Comparison of ENCODE assay signal across 18 cellular contexts in genomic region chr17:63444457-63444856, GRCh38. TPM values are rescaled to one million over a fixed set of nuclear protein-coding genes. Genes with fewer than 3 reads are reported as not detected.
DNase-seq lines count a peak whose midpoint lies in the region; ATAC-seq and TF ChIP-seq lines count a peak whose summit lies in the region.
"Had no signal": no experiment of that assay in that cellular context is flagged by ENCODE, and none has a peak within 500 bp of the region (broad histone marks: within the 10 kb centered on the region; RNA-seq: fewer than 3 reads in every experiment).

No MANE protein-coding gene starts in this region.

- no peaks in the 10 kb centered on the region for H3K36me3 Mint-ChIP-seq in CD4-positive, CD25-positive, alpha-beta regulatory T cell
- H3K36me3 Mint-ChIP-seq in HFFc6 (ENCODE audit: low read depth) (no peaks in the 10 kb centered on the region), neural crest cell (ENCODE audit: low read depth) (no peaks in the 10 kb centered on the region)
- no peaks in the 10 kb centered on the region for H3K36me3 Mint-ChIP-seq in dendritic cell treated with granulocyte-macrophage colony-stimulating factor and Interleukin-4, amounts not matched to agents 40 ng/mL and 50 ng/mL, for 4 days (ENCODE audit: low read depth)

- no peak overlapping the region for H3K27ac ChIP-seq in CD4-positive, CD25-positive, alpha-beta regulatory T cell (ENCODE audit: insufficient read depth, low read length, poor library complexity, severe bottlenecking)
- H3K27ac ChIP-seq: BLaER1 treated with 17β-estradiol and CSF1 and Interleukin-3, amounts not matched to agents 10 nM and 100 nM had no signal

- no peaks in the 10 kb centered on the region for H3K36me3 ChIP-seq in CD4-positive, CD25-positive, alpha-beta regulatory T cell (ENCODE audit: control insufficient read depth, insufficient read depth, low read length)
- H3K36me3 ChIP-seq: BLaER1 treated with 17β-estradiol and CSF1 and Interleukin-3, amounts not matched to agents 10 nM and 100 nM had no signal

- no peaks in the 10 kb centered on the region for H3K9me3 Mint-ChIP-seq in CD4-positive, CD25-positive, alpha-beta regulatory T cell
- H3K9me3 Mint-ChIP-seq in HFFc6 (no peaks in the 10 kb centered on the region), neural crest cell (no peaks in the 10 kb centered on the region)
- H3K9me3 Mint-ChIP-seq in dendritic cell treated with granulocyte-macrophage colony-stimulating factor and Interleukin-4, amounts not matched to agents 40 ng/mL and 50 ng/mL, for 4 days, result no peaks in the 10 kb centered on the region

- H3K4me1 ChIP-seq in CD4-positive, CD25-positive, alpha-beta regulatory T cell (ENCODE audit: control insufficient read depth, insufficient read depth, low read length, poor library complexity, severe bottlenecking), result peaks cover 26% of the 10 kb centered on the region

- H3K4me3 Mint-ChIP-seq in CD4-positive, CD25-positive, alpha-beta regulatory T cell, result peak overlapping the region in 3 of 4 donors; percentile 43 to 76 (median 75)
- peak overlapping the region; percentile 57; the same call in 1 of the 2 replicates for H3K4me3 Mint-ChIP-seq in HFFc6
- H3K4me3 Mint-ChIP-seq in dendritic cell treated with granulocyte-macrophage colony-stimulating factor and Interleukin-4, amounts not matched to agents 40 ng/mL and 50 ng/mL, for 4 days, result no peak overlapping the region
- H3K4me3 Mint-ChIP-seq in neural crest cell, result peak overlapping the region; percentile 78

- H3K27me3 Mint-ChIP-seq in CD4-positive, CD25-positive, alpha-beta regulatory T cell, result peaks cover 34% of the 10 kb centered on the region
- peaks cover 7% of the 10 kb centered on the region for H3K27me3 Mint-ChIP-seq in HFFc6 (ENCODE audit: insufficient read depth)
- H3K27me3 Mint-ChIP-seq in dendritic cell treated with granulocyte-macrophage colony-stimulating factor and Interleukin-4, amounts not matched to agents 40 ng/mL and 50 ng/mL, for 4 days, result peaks cover 9% of the 10 kb centered on the region
- H3K27me3 Mint-ChIP-seq in neural crest cell (ENCODE audit: low read depth), result peaks cover 13% of the 10 kb centered on the region

- H3K9me3 ChIP-seq in CD4-positive, CD25-positive, alpha-beta regulatory T cell (ENCODE audit: control insufficient read depth in 2 of 2, low read length in 2 of 2), result no peaks in the 10 kb centered on the region
- H3K9me3 ChIP-seq: BLaER1 treated with 17β-estradiol and CSF1 and Interleukin-3, amounts not matched to agents 10 nM and 100 nM had no signal

- peak overlapping the region in 1 of 3 donors; percentile 76 for H3K27ac Mint-ChIP-seq in CD4-positive, CD25-positive, alpha-beta regulatory T cell
- H3K27ac Mint-ChIP-seq in HFFc6 (no peak overlapping the region), neural crest cell (ENCODE audit: unreplicated experiment) (no peak overlapping the region)
- H3K27ac Mint-ChIP-seq in dendritic cell treated with granulocyte-macrophage colony-stimulating factor and Interleukin-4, amounts not matched to agents 40 ng/mL and 50 ng/mL, for 4 days, result peak overlapping the region; percentile 85

- TF ChIP-seq CTCF in HFFc6 (IDR thresholded peaks at IDR 0.05), result no peak
- no peak for TF ChIP-seq CTCF in neural crest cell (conservative IDR thresholded peaks at IDR 0.05)

- no peak for DNase-seq in CD4-positive, CD25-positive, alpha-beta regulatory T cell
- DNase-seq in HFFc6 (no peak), neural crest cell (ENCODE audit: low read depth, low spot score) (no peak), CD1c-positive myeloid dendritic cell (ENCODE audit: extremely low spot score) (no peak), NCI-H2081 (lab: John Stamatoyannopoulos, UW) (no peak), NCI-H187 treated with DMSO at 0.1 percent for 48 hours (lab: John Stamatoyannopoulos, UW) (no peak), left lobe of liver (ENCODE audit: low spot score) (no peak)
- DNase-seq: activated naive CD4-positive, alpha-beta T cell; foreskin fibroblast; H7; NCI-H1092; NCI-H2171 treated with DMSO at 0.1 percent for 48 hours; NK-92 treated with Interleukin-12 subunit alpha and Interleukin-12 subunit beta, amount 100 ng/mL, for 24 hours; SHP77 treated with DMSO at 0.1 percent for 48 hours; stimulated activated naive CD4-positive, alpha-beta T cell had no signal

- intact Hi-C loops in dendritic cell treated with granulocyte-macrophage colony-stimulating factor and Interleukin-4, amounts not matched to agents 40 ng/mL and 50 ng/mL, for 4 days (cut with micrococcal nuclease), result no loop called here

- H3K4me3 ChIP-seq in CD4-positive, CD25-positive, alpha-beta regulatory T cell (ENCODE audit: low read depth, low read length), result no peak overlapping the region
- H3K4me3 ChIP-seq: BLaER1 treated with 17β-estradiol and CSF1 and Interleukin-3, amounts not matched to agents 10 nM and 100 nM; lung had no signal

- H3K4me1 Mint-ChIP-seq in CD4-positive, CD25-positive, alpha-beta regulatory T cell, result peaks cover 8 to 32% (median 10%) of the 10 kb centered on the region in 4 donors
- H3K4me1 Mint-ChIP-seq in HFFc6 (ENCODE audit: low read depth) (peaks cover 15% of the 10 kb centered on the region), neural crest cell (peaks cover 21% of the 10 kb centered on the region)
- H3K4me1 Mint-ChIP-seq in dendritic cell treated with granulocyte-macrophage colony-stimulating factor and Interleukin-4, amounts not matched to agents 40 ng/mL and 50 ng/mL, for 4 days (ENCODE audit: low read depth), result peaks cover 64% of the 10 kb centered on the region

- no peaks in the 10 kb centered on the region for H3K27me3 ChIP-seq in CD4-positive, CD25-positive, alpha-beta regulatory T cell (ENCODE audit: control insufficient read depth, insufficient read depth, low read length)

- no peak for ATAC-seq in CD4-positive, CD25-positive, alpha-beta regulatory T cell (ENCODE audit: low read depth in 2 of 2)
- no peak for ATAC-seq in left lobe of liver

RNA-seq across cellular contexts. Expression of gene CYB561, which starts 1.6 kb away (rescaled TPM):
- total RNA-seq in CD4-positive, CD25-positive, alpha-beta regulatory T cell, result 6.1 TPM
- polyA plus RNA-seq in CD4-positive, CD25-positive, alpha-beta regulatory T cell, result 1 to 10 TPM in 1 of 4 donors, under 1 TPM in 3; 0.28 to 2.2 (median 0.82) TPM
- total RNA-seq in HFFc6 (2021; fragmentation: NEBNext Ultra II Directional; extraction: Animal tissue kit (Norgen Biotek cat#: 25700)), result 10 to 100 TPM in 4 of 6 experiments, 1 to 10 TPM in 2; 5.5 to 21.4 (median 15.9) TPM
- total RNA-seq in neural crest cell, result 10.5 and 12.2 TPM in 2 replicates
- total RNA-seq in left lobe of liver, result 22.4 TPM

RNA-seq across cellular contexts. Expression of gene ACE, which starts 32.4 kb away (rescaled TPM):
- 4.2 TPM for total RNA-seq in CD4-positive, CD25-positive, alpha-beta regulatory T cell
- under 1 TPM in 1 of 4 donors, not detected in 3; 0.15 TPM for polyA plus RNA-seq in CD4-positive, CD25-positive, alpha-beta regulatory T cell
- 1 to 10 TPM; 1.6 to 2.1 (median 1.7) TPM for total RNA-seq in HFFc6 (2021; fragmentation: NEBNext Ultra II Directional; extraction: Animal tissue kit (Norgen Biotek cat#: 25700))
- total RNA-seq in neural crest cell, result 0.42 and 0.61 TPM in 2 replicates
- 1.0 TPM for total RNA-seq in left lobe of liver
